ENCODE assay signal across 1 cellular context in genomic region chr12:49330032-49330619, GRCh38.
TF ChIP-seq lines count a peak whose summit lies in the region.

No MANE protein-coding gene starts in this region.

TF ChIP-seq in endothelial cell of umbilical vein, 7 proteins besides CTCF, POLR2A, EP300 and RAD21:
- TF ChIP-seq GATA2 (IDR thresholded peaks at IDR 0.05; ENCODE audit: insufficient read depth, insufficient read length, low read depth, low read length) = no peak
- no peak for TF ChIP-seq FOS (IDR thresholded peaks at IDR 0.05; ENCODE audit: borderline replicate concordance, insufficient read depth, low read length)
- TF ChIP-seq MAX (IDR thresholded peaks at IDR 0.05; ENCODE audit: insufficient read depth, insufficient read length) = no peak
- TF ChIP-seq JUN (IDR thresholded peaks at IDR 0.05; ENCODE audit: borderline replicate concordance, insufficient read depth, insufficient read length, low read depth) = no peak
- TF ChIP-seq MYC (IDR thresholded peaks at IDR 0.05; ENCODE audit: low read depth, low read length) = no peak
- no peak for TF ChIP-seq EZH2 (IDR thresholded peaks at IDR 0.05; ENCODE audit: borderline replicate concordance, low read depth, low read length, severe bottlenecking)
- no peak for TF ChIP-seq POLR2AphosphoS5 (IDR thresholded peaks at IDR 0.05; ENCODE audit: insufficient read depth, low read depth, low read length)
TF ChIP-seq in endothelial cell of umbilical vein: peak in this region for 0.
